In the genomic region with DNA sequence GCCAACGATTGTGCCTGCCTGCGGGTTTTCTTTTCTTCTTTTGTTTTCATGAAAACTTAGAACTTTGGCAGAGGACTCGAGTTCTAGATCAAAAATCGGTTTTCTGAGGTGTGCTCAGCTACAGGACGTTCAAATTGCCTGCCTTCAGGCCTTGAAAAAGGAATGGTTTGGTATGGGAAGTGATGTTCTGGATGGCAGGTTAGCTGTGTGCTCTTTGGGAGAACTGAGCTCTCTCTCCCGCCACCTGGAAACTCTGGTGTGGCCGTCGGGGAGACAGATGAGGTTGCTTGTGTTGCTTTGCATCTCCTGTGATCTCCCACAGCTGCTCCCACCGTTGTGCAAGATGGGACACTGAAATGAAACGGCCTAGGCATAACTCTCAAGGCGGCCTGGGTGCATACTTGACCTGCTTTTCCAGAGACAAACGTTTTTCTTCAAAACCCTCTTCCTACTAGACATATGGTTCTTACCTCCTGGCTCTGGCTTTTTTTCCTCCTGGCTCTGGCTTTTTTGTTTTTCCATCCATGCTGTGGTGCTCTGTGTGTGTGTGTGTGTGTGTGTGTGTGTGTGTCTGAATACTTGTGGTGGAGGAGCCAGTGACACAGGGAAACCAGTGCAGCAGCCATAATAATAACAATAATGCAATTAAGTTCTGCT, we compare ENCODE assay signal across 8 cellular contexts. TPM values are rescaled to one million over a fixed set of nuclear protein-coding genes. Genes with fewer than 3 reads are reported as not detected.
DNase-seq lines count a peak whose midpoint lies in the region; ATAC-seq and TF ChIP-seq lines count a peak whose summit lies in the region.

No MANE protein-coding gene starts in this region.

- TF ChIP-seq CTCF in colonic mucosa (IDR thresholded peaks at IDR 0.05), result no peak
- no peak for TF ChIP-seq CTCF in upper lobe of left lung (IDR thresholded peaks at IDR 0.05)

- H3K4me3 ChIP-seq in colonic mucosa, result peak overlapping the region; percentile 89
- H3K4me3 ChIP-seq in upper lobe of left lung, result peak overlapping the region; percentile 59 to 97 (median 84)

- H3K36me3 ChIP-seq in colonic mucosa (no peaks in the 10 kb centered on the region), upper lobe of left lung (no peaks in the 10 kb centered on the region)

- DNase-seq in ELR (ENCODE audit: low read depth) (peak; percentile 45), NCI-H2227 (lab: John Stamatoyannopoulos, UW; ENCODE audit: unreplicated experiment) (peak; percentile 55), colonic mucosa (peak; percentile 36), lung microvascular endothelial cell (ENCODE audit: low read depth in 2 of 2) (peak; percentile 22 to 49), upper lobe of left lung (peak in 1 of 2 donors; percentile 31), GM19238 (ENCODE audit: insufficient read length, low spot score) (no peak)

- H3K4me1 ChIP-seq in colonic mucosa (no peaks in the 10 kb centered on the region), upper lobe of left lung (peaks cover 6 to 36% (median 27%) of the 10 kb centered on the region in 4 donors)

- H3K27ac ChIP-seq in colonic mucosa (peak overlapping the region; percentile 84), upper lobe of left lung (peak overlapping the region; percentile 64 to 92 (median 85))

- H3K27me3 ChIP-seq in colonic mucosa (no peaks in the 10 kb centered on the region), upper lobe of left lung (no peaks in the 10 kb centered on the region)

- TF ChIP-seq EP300 in upper lobe of left lung (IDR thresholded peaks at IDR 0.05), result no peak

- no peak for TF ChIP-seq POLR2A in upper lobe of left lung (IDR thresholded peaks at IDR 0.05)

- no peak for ATAC-seq in upper lobe of left lung (ENCODE audit: low FRiP score in 2 of 2)
- no peak for ATAC-seq in GM19351 (IDR thresholded peaks at IDR 0.05; ENCODE audit: unreplicated experiment)
- ATAC-seq in GM19324 (IDR thresholded peaks at IDR 0.05; ENCODE audit: low FRiP score, unreplicated experiment), result no peak

- WGBS in upper lobe of left lung, 2 donors, result 29 to 37% methylated on average over 12 of the region's 12 CpGs

- intact Hi-C loops in colonic mucosa (cut with DNase I), result loop anchor here (5.0 to 10.0 kb wide), 3 partner anchors 132 to 300 kb away; no protein-coding TSS in a partner anchor

- H3K9me3 ChIP-seq in colonic mucosa (no peaks in the 10 kb centered on the region), upper lobe of left lung (no peaks in the 10 kb centered on the region)

- peak overlapping the region in 1 of 2 donors; percentile 67 for H3K9ac ChIP-seq in colonic mucosa (ENCODE audit: low read depth in 2 of 2, low read length in 2 of 2)

RNA-seq across cellular contexts. Expression of a gene that starts 2.0 kb away (rescaled TPM):
- total RNA-seq in colonic mucosa (10 to 100 TPM; 10.6 to 17.5 TPM), lung microvascular endothelial cell (26.6 and 48.4 TPM in 2 replicates), upper lobe of left lung (100 to 1,000 TPM in 1 of 6 donors, 10 to 100 TPM in 5; 49.9 to 160 (median 66.9) TPM)
